ENCODE assay signal across 32 cellular contexts in the genomic region with DNA sequence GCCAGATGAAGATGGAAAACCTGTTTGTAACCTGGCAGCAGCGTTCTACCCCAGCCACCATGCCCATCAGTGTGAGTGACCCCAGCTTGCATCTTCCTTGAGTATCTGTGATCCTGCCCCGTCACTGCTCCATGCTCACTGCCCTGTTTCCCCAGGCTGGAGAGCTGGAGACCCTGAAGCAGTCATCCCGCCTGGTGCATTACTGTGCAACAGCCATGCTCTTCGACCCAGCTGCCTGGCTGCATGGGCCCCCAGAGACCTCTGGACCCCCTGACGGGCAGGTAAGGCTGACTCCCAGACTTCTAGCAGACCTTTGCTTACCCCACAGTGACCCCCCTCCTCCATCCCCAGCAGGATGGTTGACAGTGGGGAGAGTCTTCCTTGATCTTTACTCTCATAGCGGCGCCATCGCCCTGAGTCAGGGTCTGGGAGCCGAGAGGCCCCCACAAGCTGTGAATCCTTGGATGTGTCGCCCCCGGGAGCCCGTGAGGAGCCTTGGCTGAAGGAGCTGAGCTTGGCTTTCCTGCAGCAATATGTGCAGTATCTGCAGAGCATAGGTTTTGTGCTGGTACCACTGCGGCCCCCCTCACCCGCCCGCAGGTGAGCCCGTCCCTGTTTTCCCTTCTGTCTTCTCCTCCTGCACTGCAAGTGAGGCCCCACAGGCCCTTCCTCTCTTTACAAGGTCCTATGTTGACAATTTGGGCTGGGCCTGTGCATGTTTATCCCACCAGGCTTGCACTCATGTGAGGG. TPM values are rescaled to one million over a fixed set of nuclear protein-coding genes. Genes with fewer than 3 reads are reported as not detected.
DNase-seq lines count a peak whose midpoint lies in the region; ATAC-seq, FAIRE-seq and TF ChIP-seq lines count a peak whose summit lies in the region.
"Had no signal": no experiment of that assay in that cellular context is flagged by ENCODE, and none has a peak within 500 bp of the region (broad histone marks: within the 10 kb centered on the region; RNA-seq: fewer than 3 reads in every experiment).

No MANE protein-coding gene starts in this region.

- no peaks in the 10 kb centered on the region for H3K4me1 Mint-ChIP-seq in activated T-cell treated with anti-CD3 and anti-CD28 coated beads, Interleukin-2, amount 50 U/mL, for 24 hours (ENCODE audit: low read depth)
- H3K4me1 Mint-ChIP-seq: activated naive CD8-positive, alpha-beta T cell treated with anti-CD3 and anti-CD28 coated beads, Interleukin-2, amount 50 U/mL, for 24 hours had no signal

- H3K4me1 ChIP-seq in IMR-90 (ENCODE audit: control insufficient read depth, insufficient read depth, low read length) (peaks cover 4% of the 10 kb centered on the region; the same call in 1 of the 2 replicates), kidney (ENCODE audit: control insufficient read depth in 1 of 2, insufficient read depth in 1 of 2, low read depth in 1 of 2, low read length in 2 of 2) (peaks cover 0 to 4% of the 10 kb centered on the region in 2 donors), spleen (no peaks in the 10 kb centered on the region)
- H3K4me1 ChIP-seq: esophagus muscularis mucosa, foreskin keratinocyte had no signal

- H3K18ac ChIP-seq in IMR-90 (ENCODE audit: low read depth, low read length), result no peak overlapping the region

- H3K9me3 ChIP-seq in IMR-90 (ENCODE audit: control insufficient read depth, insufficient read depth, low read length) (no peaks in the 10 kb centered on the region), kidney (ENCODE audit: control insufficient read depth in 1 of 2, low read length in 2 of 2) (no peaks in the 10 kb centered on the region), spleen (no peaks in the 10 kb centered on the region)
- H3K9me3 ChIP-seq: esophagus muscularis mucosa, heart left ventricle had no signal

- H3K9me1 ChIP-seq in IMR-90 (ENCODE audit: insufficient read depth, low read length), result peaks cover 32% of the 10 kb centered on the region

- no peaks in the 10 kb centered on the region for H3K27me3 ChIP-seq in IMR-90 (ENCODE audit: control insufficient read depth, insufficient read depth, low read length)
- H3K27me3 ChIP-seq in spleen (replicated peaks in 1 of 7), result no peaks in the 10 kb centered on the region
- H3K27me3 ChIP-seq: esophagus muscularis mucosa, foreskin keratinocyte, heart left ventricle had no signal

- H3K27ac ChIP-seq in IMR-90 (ENCODE audit: insufficient read depth, low read length) (no peak overlapping the region), kidney (ENCODE audit: low read depth in 2 of 2, low read length in 2 of 2) (no peak overlapping the region), spleen (no peak overlapping the region)
- H3K27ac ChIP-seq: esophagus muscularis mucosa, foreskin keratinocyte, heart left ventricle, WERI-Rb-1 had no signal

- no peak overlapping the region for H3K4me2 ChIP-seq in IMR-90 (ENCODE audit: low read depth, low read length)

- in situ Hi-C loops in IMR-90 (cut with MboI; ENCODE audit: low sequenced_read_pairs), result no loop called here

- no peak overlapping the region for H3K4me3 ChIP-seq in IMR-90 (ENCODE audit: insufficient read depth, low read depth, low read length)
- H3K4me3 ChIP-seq in kidney (ENCODE audit: low read length in 2 of 2), result no peak overlapping the region
- no peak overlapping the region for H3K4me3 ChIP-seq in spleen
- H3K4me3 ChIP-seq: esophagus muscularis mucosa, heart left ventricle had no signal

- H3K36me3 Mint-ChIP-seq in activated T-cell treated with anti-CD3 and anti-CD28 coated beads, Interleukin-2, amount 50 U/mL, for 24 hours (ENCODE audit: low read depth), result peaks cover 98% of the 10 kb centered on the region

- no peak overlapping the region for H3K9ac ChIP-seq in IMR-90 (ENCODE audit: low read depth, low read length)
- H3K9ac ChIP-seq in kidney (ENCODE audit: low read length in 2 of 2), result no peak overlapping the region

- H3K79me1 ChIP-seq in IMR-90 (ENCODE audit: low read depth in 1 of 2, low read length in 2 of 2), result peaks cover 0 to 20% of the 10 kb centered on the region in 2 experiments; a peak in 2 of 4 replicates

- intact Hi-C loops in IMR-90 (cut with micrococcal nuclease) (no loop called here), kidney (cut with DNase I) (no loop called here), spleen (cut with DNase I; ENCODE audit: low total_unique reads) (no loop called here)

- no peak overlapping the region for H4K5ac ChIP-seq in IMR-90 (ENCODE audit: low read depth, low read length)

- H2BK5ac ChIP-seq in IMR-90 (ENCODE audit: low read depth, low read length, poor library complexity, severe bottlenecking), result no peak overlapping the region

- no peak overlapping the region for H3K4ac ChIP-seq in IMR-90 (ENCODE audit: low read depth, low read length)

- DNase-seq in activated T-cell treated with anti-CD3 and anti-CD28 coated beads, Interleukin-2, amount 50 U/mL, for 24 hours, result peak; percentile 24
- DNase-seq in activated T-cell treated with anti-CD3 and anti-CD28 coated beads, Interleukin-2, amount 50 U/mL, for 1 hour, result no peak
- DNase-seq in IMR-90, result no peak
- DNase-seq in kidney, result peak; percentile 61
- peak; percentile 68 for DNase-seq in spleen
- no peak for DNase-seq in GDM1 (lab: John Stamatoyannopoulos, UW)
- DNase-seq: activated CD4-positive, alpha-beta T cell treated with anti-CD3 and anti-CD28 coated beads, Interleukin-2, amount 50 U/mL, for 1 hour; activated naive CD8-positive, alpha-beta T cell treated with anti-CD3 and anti-CD28 coated beads, Interleukin-2, amount 50 U/mL, for 24 hours; activated T-cell treated with anti-CD3 and anti-CD28 coated beads, Interleukin-2, amount 50 U/mL, for 72 hours; caudate nucleus; cortex of kidney; DND-41; effector memory CD8-positive, alpha-beta T cell; foreskin keratinocyte; midbrain; naive B cell; NCI-H1092; NCI-H1694; NCI-H510A; nucleus accumbens; stimulated activated naive CD4-positive, alpha-beta T cell; WERI-Rb-1 had no signal

- no peak overlapping the region for H3K23ac ChIP-seq in IMR-90 (ENCODE audit: low read depth, low read length)

- H2AFZ ChIP-seq in IMR-90 (replicated peaks; ENCODE audit: low read length, poor library complexity), result no peak overlapping the region

- no peak overlapping the region for H3K56ac ChIP-seq in IMR-90 (ENCODE audit: extremely low read depth, insufficient read depth, low read length)

- no peak overlapping the region for H3K14ac ChIP-seq in IMR-90 (replicated peaks; ENCODE audit: low read depth, low read length)

- WGBS in IMR-90 (ENCODE audit: extremely low coverage in 2 of 2, insufficient read length in 1 of 2), 2 experiments, result 100% methylated on average over 4 of the region's 16 CpGs; no CpG with 5 or more reads in 1 of the 2 experiments
- WGBS in spleen, 5 donors, result 87 to 98% (median 96%) methylated on average over 10 to 16 of the region's 16 CpGs

- no peak overlapping the region for H2BK20ac ChIP-seq in IMR-90 (ENCODE audit: low read depth, low read length)

- H3K9me3 Mint-ChIP-seq in activated T-cell treated with anti-CD3 and anti-CD28 coated beads, Interleukin-2, amount 50 U/mL, for 24 hours, result no peaks in the 10 kb centered on the region
- H3K9me3 Mint-ChIP-seq: activated naive CD8-positive, alpha-beta T cell treated with anti-CD3 and anti-CD28 coated beads, Interleukin-2, amount 50 U/mL, for 24 hours; activated T-cell treated with anti-CD3 and anti-CD28 coated beads, Interleukin-2, amount 50 U/mL, for 72 hours; CD4-positive, alpha-beta T cell; effector memory CD8-positive, alpha-beta T cell; naive B cell; T-cell had no signal

- H2AK9ac ChIP-seq in IMR-90 (replicated peaks; ENCODE audit: low read depth, low read length, poor library complexity), result peak overlapping the region; percentile 19

- POLR2A ChIA-PET in IMR-90 (lab: Charles Lee; ENCODE audit: unreplicated experiment), result no interaction called here

- no peaks in the 10 kb centered on the region for H3K27me3 Mint-ChIP-seq in activated T-cell treated with anti-CD3 and anti-CD28 coated beads, Interleukin-2, amount 50 U/mL, for 24 hours
- H3K27me3 Mint-ChIP-seq: activated naive CD8-positive, alpha-beta T cell treated with anti-CD3 and anti-CD28 coated beads, Interleukin-2, amount 50 U/mL, for 24 hours; CD4-positive, alpha-beta T cell; effector memory CD8-positive, alpha-beta T cell; naive B cell; T-cell had no signal

- ATAC-seq in IMR-90 (ENCODE audit: low read depth), result no peak
- ATAC-seq in HG03196 (IDR thresholded peaks at IDR 0.05; ENCODE audit: unreplicated experiment), result no peak
- no peak for ATAC-seq in GM18498 (IDR thresholded peaks at IDR 0.05; ENCODE audit: unreplicated experiment)
- ATAC-seq: activated naive CD8-positive, alpha-beta T cell treated with anti-CD3 and anti-CD28 coated beads, Interleukin-2, amount 50 U/mL, for 24 hours; activated T-cell treated with anti-CD3 and anti-CD28 coated beads, Interleukin-2, amount 50 U/mL, for 72 hours; effector memory CD8-positive, alpha-beta T cell; foreskin keratinocyte; heart left ventricle; T-cell had no signal

- no peak for TF ChIP-seq RAD21 in IMR-90 (IDR thresholded peaks at IDR 0.05; ENCODE audit: low read length)

- no peak for TF ChIP-seq CTCF in IMR-90 (conservative IDR thresholded peaks at IDR 0.05; ENCODE audit: low read depth, low read length)
- no peak for TF ChIP-seq CTCF in kidney (IDR thresholded peaks at IDR 0.05; ENCODE audit: borderline replicate concordance, extremely low read depth, insufficient read depth)
- no peak for TF ChIP-seq CTCF in spleen (IDR thresholded peaks at IDR 0.05 in 8 of 11, conservative IDR thresholded peaks at IDR 0.05 in 3 of 11)

- no peak overlapping the region for H4K8ac ChIP-seq in IMR-90 (ENCODE audit: low read depth in 2 of 2, low read length in 2 of 2)

- H3K36me3 ChIP-seq in IMR-90 (ENCODE audit: control insufficient read depth, insufficient read depth, low read length) (peaks cover 90% of the 10 kb centered on the region), kidney (ENCODE audit: control insufficient read depth in 1 of 2, insufficient read depth in 2 of 2, low read length in 2 of 2) (peaks cover 60 to 84% of the 10 kb centered on the region in 2 donors), spleen (peaks cover 5 to 100% (median 96%) of the 10 kb centered on the region in 6 donors)

- no peak overlapping the region for H3K4me3 Mint-ChIP-seq in activated T-cell treated with anti-CD3 and anti-CD28 coated beads, Interleukin-2, amount 50 U/mL, for 24 hours
- H3K4me3 Mint-ChIP-seq: activated naive CD8-positive, alpha-beta T cell treated with anti-CD3 and anti-CD28 coated beads, Interleukin-2, amount 50 U/mL, for 24 hours; activated T-cell treated with anti-CD3 and anti-CD28 coated beads, Interleukin-2, amount 50 U/mL, for 72 hours; CD4-positive, alpha-beta T cell; effector memory CD8-positive, alpha-beta T cell; naive B cell; T-cell had no signal

- CTCF ChIA-PET in IMR-90 (lab: Yijun Ruan, JAX), result no interaction called here

- dilution Hi-C loops in IMR-90 (cut with HindIII; ENCODE audit: low sequenced_read_pairs, unreplicated experiment), result no loop called here

- no peaks in the 10 kb centered on the region; the same call in 1 of the 2 replicates for H4K20me1 ChIP-seq in IMR-90 (ENCODE audit: insufficient read depth, low read length)

- BruUV-seq in IMR-90 (replicated peaks; lab: Mats Ljungman, UMichigan), result no TSS peak

- no peak overlapping the region for H2BK120ac ChIP-seq in IMR-90 (ENCODE audit: low read depth, low read length)

- TF ChIP-seq POLR2A in IMR-90 (IDR thresholded peaks at IDR 0.05; ENCODE audit: low read depth, low read length), result no peak
- no peak for TF ChIP-seq POLR2A in spleen (IDR thresholded peaks at IDR 0.05)

- no peak for FAIRE-seq in kidney (lab: Jason Lieb, UNC)
- FAIRE-seq: A204.1, astrocyte, D721Med, urothelium cell line had no signal

- H2AK5ac ChIP-seq in IMR-90 (ENCODE audit: low read depth, low read length), result 0 out of 2 replicates have a peak overlapping the region, but pooled peaks have one; percentile 9

- no peak overlapping the region for H4K91ac ChIP-seq in IMR-90 (ENCODE audit: insufficient read depth, low read depth, low read length)

- no peak overlapping the region for H2BK15ac ChIP-seq in IMR-90 (ENCODE audit: low read depth, low read length)

- H3K27ac Mint-ChIP-seq in activated T-cell treated with anti-CD3 and anti-CD28 coated beads, Interleukin-2, amount 50 U/mL, for 24 hours, result no peak overlapping the region
- H3K27ac Mint-ChIP-seq: activated naive CD8-positive, alpha-beta T cell treated with anti-CD3 and anti-CD28 coated beads, Interleukin-2, amount 50 U/mL, for 24 hours; activated T-cell treated with anti-CD3 and anti-CD28 coated beads, Interleukin-2, amount 50 U/mL, for 72 hours; CD4-positive, alpha-beta T cell; naive B cell; T-cell had no signal

RNA-seq across cellular contexts. Expression of gene HYI, which starts 10.4 kb away (rescaled TPM):
- total RNA-seq in IMR-90 (2012; rRNA removed) (21.5 and 25.0 TPM in 2 replicates), kidney (50.5 TPM), spleen (10 to 100 TPM; 24.2 to 47.3 (median 38.6) TPM)
- polyA plus RNA-seq in IMR-90 (2012; rRNA removed) (53.7 and 66.7 TPM in 2 replicates), kidney (ENCODE audit: insufficient read depth, low read depth, low replicate concordance) (91.2 TPM), spleen (10 to 100 TPM; 23.2 to 67.2 (median 59.9) TPM)
- polyA plus RNA-seq in IMR-90 (2012; cell fraction: cytosol; rRNA removed), result 46.3 and 63.2 TPM in 2 replicates
- 204 and 236 TPM in 2 replicates for polyA plus RNA-seq in IMR-90 (2012; cell fraction: nucleus; rRNA removed; ENCODE audit: low replicate concordance)

RNA-seq across cellular contexts. Expression of gene SZT2, which starts 53.7 kb away (rescaled TPM):
- 9.5 and 9.7 TPM in 2 replicates for total RNA-seq in IMR-90 (2012; rRNA removed)
- 14.3 and 15.7 TPM in 2 replicates for polyA plus RNA-seq in IMR-90 (2012; rRNA removed)
- polyA plus RNA-seq in IMR-90 (2012; cell fraction: cytosol; rRNA removed), result 5.1 and 7.2 TPM in 2 replicates
- 42.3 and 80.6 TPM in 2 replicates for polyA plus RNA-seq in IMR-90 (2012; cell fraction: nucleus; rRNA removed; ENCODE audit: low replicate concordance)
- 66.8 TPM for total RNA-seq in kidney
- polyA plus RNA-seq in kidney (ENCODE audit: insufficient read depth, low read depth, low replicate concordance), result 10.4 TPM
- 100 to 1,000 TPM in 3 of 7 donors, 10 to 100 TPM in 4; 64.7 to 115 (median 75.7) TPM for total RNA-seq in spleen
- polyA plus RNA-seq in spleen, result 10 to 100 TPM in 2 of 3 donors, 1 to 10 TPM in 1; 9.4 to 35.6 (median 16.7) TPM

RNA-seq across cellular contexts. Expression of gene MED8, which starts 53.8 kb away (rescaled TPM):
- 114 and 120 TPM in 2 replicates for total RNA-seq in IMR-90 (2012; rRNA removed)
- 53.7 and 61.1 TPM in 2 replicates for polyA plus RNA-seq in IMR-90 (2012; rRNA removed)
- 35.0 and 38.5 TPM in 2 replicates for polyA plus RNA-seq in IMR-90 (2012; cell fraction: cytosol; rRNA removed)
- 37.4 and 89.5 TPM in 2 replicates for polyA plus RNA-seq in IMR-90 (2012; cell fraction: nucleus; rRNA removed; ENCODE audit: low replicate concordance)
- total RNA-seq in kidney, result 36.5 TPM
- polyA plus RNA-seq in kidney (ENCODE audit: insufficient read depth, low read depth, low replicate concordance), result 44.3 TPM
- total RNA-seq in spleen, result 10 to 100 TPM; 24.8 to 38.3 (median 30.5) TPM
- 10 to 100 TPM; 18.3 to 23.8 (median 22.3) TPM for polyA plus RNA-seq in spleen

Comparison
In these comparisons a context has a peak if more than half of its experiments do, and no peak if none do; other contexts are left out.
1. DNase-seq: peak in activated T-cell treated with anti-CD3 and anti-CD28 coated beads, Interleukin-2, amount 50 U/mL, for 24 hours (single experiment), kidney (single experiment) and spleen (single experiment); none in activated T-cell treated with anti-CD3 and anti-CD28 coated beads, Interleukin-2, amount 50 U/mL, for 1 hour (single experiment), IMR-90 (single experiment) and GDM1 (single experiment).